1 cellular context compared by ENCODE assay signal in the genomic region with DNA sequence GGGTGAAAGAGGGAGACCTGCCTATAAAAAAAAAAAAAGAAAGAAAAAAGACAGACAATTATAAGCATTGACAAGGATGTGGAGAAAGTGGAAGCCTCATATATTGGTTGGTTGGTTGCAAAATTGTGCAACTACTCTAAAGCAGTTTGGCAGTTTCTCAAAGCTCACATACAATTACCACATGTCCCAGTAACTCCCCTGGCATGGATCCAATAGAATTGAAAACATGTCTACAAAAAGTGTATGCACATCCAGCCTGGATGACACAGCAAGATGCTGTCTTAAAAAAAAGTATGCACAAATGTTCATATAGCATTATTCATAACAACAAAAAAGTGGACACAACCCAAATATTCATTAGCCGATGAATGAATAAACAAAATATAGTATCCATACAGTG.
A peak's percentile ranks its signal among the peaks of the same experiment; 100 is the strongest.
TF ChIP-seq lines count a peak whose summit lies in the region.

No MANE protein-coding gene starts in this region.

TF ChIP-seq in K562, 482 proteins besides CTCF, POLR2A, EP300 and RAD21 (continued from another document):
- TF ChIP-seq STAT5B (CRISPR knock-in tag; IDR thresholded peaks at IDR 0.05) (no peak), CEBPG (CRISPR knock-in tag; IDR thresholded peaks at IDR 0.05) (no peak), CEBPG (tag; conservative IDR thresholded peaks at IDR 0.05 in 1 of 2, IDR thresholded peaks at IDR 0.05 in 1 of 2) (peak; percentile 84 to 98), SMARCA4 (IDR thresholded peaks at IDR 0.05) (peak; percentile 61; the same call in 1 of the 2 replicates), MAZ (CRISPR knock-in tag; conservative IDR thresholded peaks at IDR 0.05 in 1 of 2, IDR thresholded peaks at IDR 0.05 in 1 of 2) (no peak), C11orf30 (IDR thresholded peaks at IDR 0.05; ENCODE audit: low read depth) (peak; percentile 92), MAFG (tag; conservative IDR thresholded peaks at IDR 0.05) (peak; percentile 95), TRIM24 (IDR thresholded peaks at IDR 0.05) (peak; percentile 11 to 47; a peak in 1 of 4 replicates), NCOR1 (IDR thresholded peaks at IDR 0.05) (0 out of 2 replicates have a peak, but pooled peaks have one; percentile 6), FOXK2 (conservative IDR thresholded peaks at IDR 0.05 in 1 of 2, IDR thresholded peaks at IDR 0.05 in 1 of 2; ENCODE audit: low read depth in 2 of 2) (peak; percentile 82 to 88), CBFA2T3 (IDR thresholded peaks at IDR 0.05) (peak; percentile 18; the same call in 1 of the 2 replicates), CBX3 (IDR thresholded peaks at IDR 0.05; ENCODE audit: borderline replicate concordance in 1 of 2, low read length in 2 of 2) (no peak), MEIS2 (IDR thresholded peaks at IDR 0.05; ENCODE audit: partially characterized antibody) (peak; percentile 15), JUND (IDR thresholded peaks at IDR 0.05; ENCODE audit: borderline replicate concordance, low read depth, low read length) (no peak), JUND (tag; IDR thresholded peaks at IDR 0.05; ENCODE audit: borderline replicate concordance, low read depth, low read length) (0 out of 3 replicates have a peak, but pooled peaks have one; percentile 62), HMG20A (CRISPR knock-in tag; conservative IDR thresholded peaks at IDR 0.05) (no peak), ARID1B (IDR thresholded peaks at IDR 0.05) (peak; percentile 38; the same call in 1 of the 2 replicates), DPF2 (IDR thresholded peaks at IDR 0.05) (peak; percentile 66), ZNF316 (IDR thresholded peaks at IDR 0.05) (peak; percentile 93), TCF7L2 (IDR thresholded peaks at IDR 0.05; ENCODE audit: low read depth, low read length) (no peak)
- TF ChIP-seq, protein P1, sequence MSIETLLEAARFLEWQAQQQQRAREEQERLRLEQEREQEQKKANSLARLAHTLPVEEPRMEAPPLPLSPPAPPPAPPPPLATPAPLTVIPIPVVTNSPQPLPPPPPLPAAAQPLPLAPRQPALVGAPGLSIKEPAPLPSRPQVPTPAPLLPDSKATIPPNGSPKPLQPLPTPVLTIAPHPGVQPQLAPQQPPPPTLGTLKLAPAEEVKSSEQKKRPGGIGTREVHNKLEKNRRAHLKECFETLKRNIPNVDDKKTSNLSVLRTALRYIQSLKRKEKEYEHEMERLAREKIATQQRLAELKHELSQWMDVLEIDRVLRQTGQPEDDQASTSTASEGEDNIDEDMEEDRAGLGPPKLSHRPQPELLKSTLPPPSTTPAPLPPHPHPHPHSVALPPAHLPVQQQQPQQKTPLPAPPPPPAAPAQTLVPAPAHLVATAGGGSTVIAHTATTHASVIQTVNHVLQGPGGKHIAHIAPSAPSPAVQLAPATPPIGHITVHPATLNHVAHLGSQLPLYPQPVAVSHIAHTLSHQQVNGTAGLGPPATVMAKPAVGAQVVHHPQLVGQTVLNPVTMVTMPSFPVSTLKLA (conservative IDR thresholded peaks at IDR 0.05), result peak; percentile 21 to 44; a peak in 1 of 4 replicates
- TF ChIP-seq, protein P2, sequence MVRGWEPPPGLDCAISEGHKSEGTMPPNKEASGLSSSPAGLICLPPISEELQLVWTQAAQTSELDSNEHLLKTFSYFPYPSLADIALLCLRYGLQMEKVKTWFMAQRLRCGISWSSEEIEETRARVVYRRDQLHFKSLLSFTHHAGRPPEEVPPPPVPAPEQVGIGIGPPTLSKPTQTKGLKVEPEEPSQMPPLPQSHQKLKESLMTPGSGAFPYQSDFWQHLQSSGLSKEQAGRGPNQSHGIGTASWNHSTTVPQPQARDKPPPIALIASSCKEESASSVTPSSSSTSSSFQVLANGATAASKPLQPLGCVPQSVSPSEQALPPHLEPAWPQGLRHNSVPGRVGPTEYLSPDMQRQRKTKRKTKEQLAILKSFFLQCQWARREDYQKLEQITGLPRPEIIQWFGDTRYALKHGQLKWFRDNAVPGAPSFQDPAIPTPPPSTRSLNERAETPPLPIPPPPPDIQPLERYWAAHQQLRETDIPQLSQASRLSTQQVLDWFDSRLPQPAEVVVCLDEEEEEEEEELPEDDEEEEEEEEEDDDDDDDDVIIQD (CRISPR knock-in tag; IDR thresholded peaks at IDR 0.05), result no peak
- TF ChIP-seq, protein P3, sequence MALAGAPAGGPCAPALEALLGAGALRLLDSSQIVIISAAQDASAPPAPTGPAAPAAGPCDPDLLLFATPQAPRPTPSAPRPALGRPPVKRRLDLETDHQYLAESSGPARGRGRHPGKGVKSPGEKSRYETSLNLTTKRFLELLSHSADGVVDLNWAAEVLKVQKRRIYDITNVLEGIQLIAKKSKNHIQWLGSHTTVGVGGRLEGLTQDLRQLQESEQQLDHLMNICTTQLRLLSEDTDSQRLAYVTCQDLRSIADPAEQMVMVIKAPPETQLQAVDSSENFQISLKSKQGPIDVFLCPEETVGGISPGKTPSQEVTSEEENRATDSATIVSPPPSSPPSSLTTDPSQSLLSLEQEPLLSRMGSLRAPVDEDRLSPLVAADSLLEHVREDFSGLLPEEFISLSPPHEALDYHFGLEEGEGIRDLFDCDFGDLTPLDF (CRISPR knock-in tag; IDR thresholded peaks at IDR 0.05), result no peak
TF ChIP-seq in K562: peak in this region for 40.
